ENCODE assay signal across 8 cellular contexts in the genomic region with DNA sequence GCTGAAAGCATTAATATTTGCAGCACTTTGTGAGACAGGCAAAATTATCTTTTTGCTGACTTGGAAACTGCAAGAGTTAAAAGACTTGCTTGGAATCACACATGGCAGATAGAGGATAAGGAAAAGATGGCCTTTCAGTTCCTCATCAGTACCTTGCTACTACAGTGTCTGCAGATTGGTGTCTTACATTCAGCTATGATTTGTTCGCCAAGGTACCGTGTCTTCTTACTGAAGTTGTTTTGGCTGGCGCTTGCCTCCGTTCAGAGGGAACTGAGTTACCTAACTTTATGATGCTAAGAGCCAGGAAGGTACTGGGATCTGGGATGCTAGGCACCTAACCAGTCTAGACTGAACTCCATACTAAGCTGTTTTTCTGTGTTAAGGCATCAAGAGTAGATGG. TPM values are rescaled to one million over a fixed set of nuclear protein-coding genes. Genes with fewer than 3 reads are reported as not detected.
DNase-seq lines count a peak whose midpoint lies in the region; ATAC-seq, FAIRE-seq and TF ChIP-seq lines count a peak whose summit lies in the region.

No MANE protein-coding gene starts in this region.

- no peak for DNase-seq in activated T-cell treated with anti-CD3 and anti-CD28 coated beads, Interleukin-2, amount 50 U/mL, for 72 hours
- no peak for DNase-seq in activated T-cell treated with anti-CD3 and anti-CD28 coated beads, Interleukin-2, amount 50 U/mL, for 48 hours
- peak; percentile 20 for DNase-seq in endothelial cell of umbilical vein (ENCODE audit: low read depth, low spot score)
- DNase-seq in renal cortical epithelial cell (ENCODE audit: low read depth) = peak; percentile 32
- no peak for DNase-seq in cerebellar nuclear complex (lab: John Stamatoyannopoulos, UW)

- H3K79me2 ChIP-seq in OCI-LY1 (ENCODE audit: insufficient read depth, low read length) (peaks cover 87% of the 10 kb centered on the region), endothelial cell of umbilical vein (ENCODE audit: control insufficient read depth, insufficient read depth, low read length) (peaks cover 87% of the 10 kb centered on the region)

- H3K36me3 Mint-ChIP-seq in activated T-cell treated with anti-CD3 and anti-CD28 coated beads, Interleukin-2, amount 50 U/mL, for 72 hours (ENCODE audit: insufficient read depth in 2 of 2) = peaks cover 7 to 16% of the 10 kb centered on the region in 2 donors

- no peak for ATAC-seq in activated T-cell treated with anti-CD3 and anti-CD28 coated beads, Interleukin-2, amount 50 U/mL, for 72 hours (replicated peaks in 1 of 2)
- ATAC-seq in HG03460 (IDR thresholded peaks at IDR 0.05; ENCODE audit: unreplicated experiment) = no peak
- ATAC-seq in HG03039 (IDR thresholded peaks at IDR 0.05; ENCODE audit: unreplicated experiment) = no peak

- H3K9me3 ChIP-seq in OCI-LY1 (ENCODE audit: low read length) (no peaks in the 10 kb centered on the region), endothelial cell of umbilical vein (replicated peaks; ENCODE audit: control insufficient read depth, insufficient read depth, low read length) (no peaks in the 10 kb centered on the region)

- intact Hi-C loops in endothelial cell of umbilical vein (cut with micrococcal nuclease) = no loop called here

- CTCF ChIA-PET in endothelial cell of umbilical vein (lab: Charles Lee) = interaction anchor here (0.8 to 2.1 kb wide), 3 partner anchors 9 to 560 kb away, joined by 3 to 4 read pairs (median 4); partner anchors contain the start of gene FNDC1

- dilution Hi-C loops in endothelial cell of umbilical vein (cut with MboI; ENCODE audit: extremely low pct_ligation_motif_present, low sequenced_read_pairs) = no loop called here

- no peak for FAIRE-seq in endothelial cell of umbilical vein (lab: Jason Lieb, UNC)

- no peaks in the 10 kb centered on the region for H3K9me2 ChIP-seq in OCI-LY1 (ENCODE audit: low read depth, low read length)

- H3K4me3 Mint-ChIP-seq in activated T-cell treated with anti-CD3 and anti-CD28 coated beads, Interleukin-2, amount 50 U/mL, for 72 hours = peak overlapping the region; percentile 84 to 98

- no peaks in the 10 kb centered on the region for H3K27me3 ChIP-seq in OCI-LY1 (ENCODE audit: insufficient read depth, low read length)
- no peaks in the 10 kb centered on the region for H3K27me3 ChIP-seq in endothelial cell of umbilical vein (ENCODE audit: control insufficient read depth in 2 of 2, insufficient read depth in 2 of 2, low read length in 2 of 2)

- H3F3A ChIP-seq in OCI-LY1 (ENCODE audit: insufficient read depth, low read length) = no peaks in the 10 kb centered on the region

- peak overlapping the region; percentile 91 for H3K4me2 ChIP-seq in OCI-LY1 (ENCODE audit: low read length)
- peak overlapping the region; percentile 99 for H3K4me2 ChIP-seq in endothelial cell of umbilical vein (ENCODE audit: insufficient read depth, low read length)

- peak overlapping the region; percentile 95 for H3K9ac ChIP-seq in OCI-LY1 (ENCODE audit: low read length)
- peak overlapping the region; percentile 98 for H3K9ac ChIP-seq in endothelial cell of umbilical vein (replicated peaks; ENCODE audit: extremely low read depth, insufficient read depth, low read length)

- no peaks in the 10 kb centered on the region for H3K9me3 Mint-ChIP-seq in activated T-cell treated with anti-CD3 and anti-CD28 coated beads, Interleukin-2, amount 50 U/mL, for 72 hours

- H3K4me1 ChIP-seq in OCI-LY1 (ENCODE audit: insufficient read depth, low read length, severe bottlenecking) (peaks cover 57% of the 10 kb centered on the region), endothelial cell of umbilical vein (ENCODE audit: control insufficient read depth, extremely low read depth, insufficient read depth, low read length) (peaks cover 21% of the 10 kb centered on the region)

- peaks cover 70% of the 10 kb centered on the region for H3K4me1 Mint-ChIP-seq in activated T-cell treated with anti-CD3 and anti-CD28 coated beads, Interleukin-2, amount 50 U/mL, for 72 hours (ENCODE audit: low read depth)

- TF ChIP-seq POLR2A in endothelial cell of umbilical vein (IDR thresholded peaks at IDR 0.05; ENCODE audit: low read depth, low read length) = no peak

- TF ChIP-seq CTCF in OCI-LY1 (IDR thresholded peaks at IDR 0.05; ENCODE audit: low read length) (no peak), endothelial cell of umbilical vein (IDR thresholded peaks at IDR 0.05; ENCODE audit: extremely low read depth in 1 of 2, insufficient read depth in 1 of 2, low read depth in 1 of 2, low read length in 2 of 2) (no peak)

- H4K20me1 ChIP-seq in OCI-LY1 (ENCODE audit: insufficient read depth, low read length) (0 out of 2 replicates have a peak, but pooled peaks cover 2% of the 10 kb centered on the region), endothelial cell of umbilical vein (replicated peaks; ENCODE audit: control insufficient read depth, extremely low read depth, insufficient read depth, low read length) (peaks cover 24% of the 10 kb centered on the region)

- H2AFZ ChIP-seq in OCI-LY1 (ENCODE audit: low read length) (no peak overlapping the region), endothelial cell of umbilical vein (ENCODE audit: low read depth, low read length) (no peak overlapping the region)

- no TSS peak for BruUV-seq in endothelial cell of umbilical vein (replicated peaks; lab: Mats Ljungman, UMichigan)

- peak overlapping the region; percentile 98 for H3K27ac Mint-ChIP-seq in activated T-cell treated with anti-CD3 and anti-CD28 coated beads, Interleukin-2, amount 50 U/mL, for 72 hours

- no peaks in the 10 kb centered on the region for H3K27me3 Mint-ChIP-seq in activated T-cell treated with anti-CD3 and anti-CD28 coated beads, Interleukin-2, amount 50 U/mL, for 72 hours (ENCODE audit: low read depth)

- H3K36me3 ChIP-seq in OCI-LY1 (ENCODE audit: insufficient read depth, low read length) (peaks cover 45% of the 10 kb centered on the region), endothelial cell of umbilical vein (ENCODE audit: control insufficient read depth in 2 of 2, extremely low read depth in 1 of 2, insufficient read depth in 2 of 2, low read length in 2 of 2) (peaks cover 0 to 2% of the 10 kb centered on the region in 2 experiments)

- H3K27ac ChIP-seq in OCI-LY1 (ENCODE audit: low read depth, low read length, poor library complexity, severe bottlenecking) (no peak overlapping the region), endothelial cell of umbilical vein (ENCODE audit: insufficient read depth, low read depth, low read length) (no peak overlapping the region)

- POLR2A ChIA-PET in endothelial cell of umbilical vein (lab: Charles Lee) = no interaction called here

- H3K4me3 ChIP-seq in OCI-LY1 (ENCODE audit: low read depth, low read length, poor library complexity, severe bottlenecking) = peak overlapping the region; percentile 93
- H3K4me3 ChIP-seq in endothelial cell of umbilical vein (replicated peaks in 1 of 3; ENCODE audit: insufficient read depth in 1 of 3, low read depth in 1 of 3, low read length in 3 of 3) = peak overlapping the region in 1 of 3 experiments; percentile 100

- no peaks in the 10 kb centered on the region for H3K9me1 ChIP-seq in endothelial cell of umbilical vein (replicated peaks; ENCODE audit: control insufficient read depth, extremely low read depth, insufficient read depth, low read length)

RNA-seq across cellular contexts. Expression of gene WTAP, which starts 2.3 kb away (rescaled TPM):
- total RNA-seq in activated T-cell treated with anti-CD3 and anti-CD28 coated beads, Interleukin-2, amount 50 U/mL, for 72 hours = 100 to 1,000 TPM; 108 to 109 TPM
- total RNA-seq in endothelial cell of umbilical vein (75.6 and 81.6 TPM in 2 replicates), renal cortical epithelial cell (135 and 146 TPM in 2 replicates)
- polyA plus RNA-seq in endothelial cell of umbilical vein = 16.5 and 21.7 TPM in 2 replicates
- 20.7 and 22.2 TPM in 2 replicates for polyA plus RNA-seq in endothelial cell of umbilical vein (2011; cell fraction: cytosol; rRNA removed)
- 31.5 and 37.9 TPM in 2 replicates for polyA plus RNA-seq in endothelial cell of umbilical vein (2011; cell fraction: nucleus; rRNA removed)
- 51.1 and 74.2 TPM in 2 replicates for polyA plus RNA-seq in endothelial cell of umbilical vein (2012)
- polyA minus RNA-seq in endothelial cell of umbilical vein = 35.7 and 37.0 TPM in 2 replicates
- 16.8 TPM for polyA minus RNA-seq in endothelial cell of umbilical vein (2011; cell fraction: cytosol; rRNA and poly(A)+ RNA removed)
- 43.8 and 60.2 TPM in 2 replicates for polyA minus RNA-seq in endothelial cell of umbilical vein (2011; cell fraction: nucleus; rRNA and poly(A)+ RNA removed)

RNA-seq across cellular contexts. Expression of gene ACAT2, which starts 32.2 kb away (rescaled TPM):
- 10 to 100 TPM; 44.3 to 53.1 TPM for total RNA-seq in activated T-cell treated with anti-CD3 and anti-CD28 coated beads, Interleukin-2, amount 50 U/mL, for 72 hours
- total RNA-seq in endothelial cell of umbilical vein = 114 and 131 TPM in 2 replicates
- 32.3 and 44.6 TPM in 2 replicates for polyA plus RNA-seq in endothelial cell of umbilical vein
- polyA plus RNA-seq in endothelial cell of umbilical vein (2011; cell fraction: cytosol; rRNA removed) = 63.6 and 68.4 TPM in 2 replicates
- polyA plus RNA-seq in endothelial cell of umbilical vein (2011; cell fraction: nucleus; rRNA removed) = 38.1 and 47.5 TPM in 2 replicates
- polyA plus RNA-seq in endothelial cell of umbilical vein (2012) = 20.6 and 38.3 TPM in 2 replicates
- 62.8 and 75.8 TPM in 2 replicates for polyA minus RNA-seq in endothelial cell of umbilical vein
- polyA minus RNA-seq in endothelial cell of umbilical vein (2011; cell fraction: cytosol; rRNA and poly(A)+ RNA removed) = 26.7 TPM
- polyA minus RNA-seq in endothelial cell of umbilical vein (2011; cell fraction: nucleus; rRNA and poly(A)+ RNA removed) = 16.8 and 21.5 TPM in 2 replicates
- 17.4 and 140 TPM in 2 replicates for total RNA-seq in renal cortical epithelial cell

RNA-seq across cellular contexts. Expression of gene SOD2, which starts 36.6 kb away (rescaled TPM):
- total RNA-seq in activated T-cell treated with anti-CD3 and anti-CD28 coated beads, Interleukin-2, amount 50 U/mL, for 72 hours = 10 to 100 TPM; 66.8 to 75.9 TPM
- total RNA-seq in endothelial cell of umbilical vein (58.9 and 62.7 TPM in 2 replicates), renal cortical epithelial cell (2,050 and 3,674 TPM in 2 replicates)
- 27.7 and 31.6 TPM in 2 replicates for polyA plus RNA-seq in endothelial cell of umbilical vein
- 34.6 and 38.7 TPM in 2 replicates for polyA plus RNA-seq in endothelial cell of umbilical vein (2011; cell fraction: cytosol; rRNA removed)
- 19.9 and 24.7 TPM in 2 replicates for polyA plus RNA-seq in endothelial cell of umbilical vein (2011; cell fraction: nucleus; rRNA removed)
- 63.2 and 71.0 TPM in 2 replicates for polyA plus RNA-seq in endothelial cell of umbilical vein (2012)
- polyA minus RNA-seq in endothelial cell of umbilical vein = 57.6 and 74.5 TPM in 2 replicates
- polyA minus RNA-seq in endothelial cell of umbilical vein (2011; cell fraction: cytosol; rRNA and poly(A)+ RNA removed) = 85.6 TPM
- polyA minus RNA-seq in endothelial cell of umbilical vein (2011; cell fraction: nucleus; rRNA and poly(A)+ RNA removed) = 18.7 and 26.5 TPM in 2 replicates

RNA-seq across cellular contexts. Expression of gene TCP1, which starts 59.8 kb away (rescaled TPM):
- 100 to 1,000 TPM; 267 to 291 TPM for total RNA-seq in activated T-cell treated with anti-CD3 and anti-CD28 coated beads, Interleukin-2, amount 50 U/mL, for 72 hours
- total RNA-seq in endothelial cell of umbilical vein = 288 and 302 TPM in 2 replicates
- 112 and 168 TPM in 2 replicates for polyA plus RNA-seq in endothelial cell of umbilical vein
- polyA plus RNA-seq in endothelial cell of umbilical vein (2011; cell fraction: cytosol; rRNA removed) = 119 and 120 TPM in 2 replicates
- 232 and 279 TPM in 2 replicates for polyA plus RNA-seq in endothelial cell of umbilical vein (2011; cell fraction: nucleus; rRNA removed)
- 253 and 293 TPM in 2 replicates for polyA plus RNA-seq in endothelial cell of umbilical vein (2012)
- 206 and 271 TPM in 2 replicates for polyA minus RNA-seq in endothelial cell of umbilical vein
- 279 TPM for polyA minus RNA-seq in endothelial cell of umbilical vein (2011; cell fraction: cytosol; rRNA and poly(A)+ RNA removed)
- polyA minus RNA-seq in endothelial cell of umbilical vein (2011; cell fraction: nucleus; rRNA and poly(A)+ RNA removed) = 150 and 164 TPM in 2 replicates
- total RNA-seq in renal cortical epithelial cell = 309 and 384 TPM in 2 replicates

Comparison
In these comparisons a context has a peak if more than half of its experiments do, and no peak if none do; other contexts are left out.
1. DNase-seq: peak in endothelial cell of umbilical vein (single experiment) and renal cortical epithelial cell (single experiment); none in activated T-cell treated with anti-CD3 and anti-CD28 coated beads, Interleukin-2, amount 50 U/mL, for 72 hours (0 of 2), activated T-cell treated with anti-CD3 and anti-CD28 coated beads, Interleukin-2, amount 50 U/mL, for 48 hours (0 of 2) and cerebellar nuclear complex (0 of 2).
2. RNA of gene SOD2, which starts 36.6 kb away (total RNA-seq): 2,050 to 3,674 TPM in renal cortical epithelial cell; 66.8 to 75.9 TPM in activated T-cell treated with anti-CD3 and anti-CD28 coated beads, Interleukin-2, amount 50 U/mL, for 72 hours and 58.9 to 62.7 TPM in endothelial cell of umbilical vein; every median in the first group is over 10 times any median in the second.